8 cellular contexts compared by ENCODE assay signal in the genomic region with DNA sequence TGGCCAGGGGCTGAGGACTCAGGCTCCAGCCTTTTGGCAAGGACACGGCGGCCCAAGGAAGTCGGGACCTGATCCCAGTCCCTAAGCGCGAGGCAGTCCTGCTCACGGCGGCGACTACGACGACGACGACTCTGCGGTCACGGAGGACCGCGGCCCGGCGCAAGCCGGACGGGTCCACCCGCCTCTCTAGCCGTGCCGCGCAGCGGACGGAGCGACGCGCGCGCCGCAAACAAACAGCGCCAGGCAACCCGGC. TPM values are rescaled to one million over a fixed set of nuclear protein-coding genes. Genes with fewer than 3 reads are reported as not detected.
A peak's percentile ranks its signal among the peaks of the same experiment; 100 is the strongest.
DNase-seq lines count a peak whose midpoint lies in the region; ATAC-seq and TF ChIP-seq lines count a peak whose summit lies in the region.

No MANE protein-coding gene starts in this region.

- H3K27me3 Mint-ChIP-seq in CD4-positive, alpha-beta T cell, result peaks cover 19% of the 10 kb centered on the region
- H3K27me3 Mint-ChIP-seq in endodermal cell (ENCODE audit: insufficient read depth), result peaks cover 41% of the 10 kb centered on the region
- H3K27me3 Mint-ChIP-seq in neural crest cell (ENCODE audit: low read depth), result peaks cover 28% of the 10 kb centered on the region

- H3K4me3 ChIP-seq in PC-3 (ENCODE audit: low read length), result peak overlapping the region; percentile 75
- peak overlapping the region; percentile 81 for H3K4me3 ChIP-seq in endodermal cell (ENCODE audit: low read length)
- no peak overlapping the region for H3K4me3 ChIP-seq in MM.1S (ENCODE audit: low read length)

- H3K4me1 ChIP-seq in PC-3 (ENCODE audit: insufficient read depth, low read length) (peaks cover 28% of the 10 kb centered on the region), endodermal cell (ENCODE audit: control insufficient read depth, insufficient read depth, low read length) (no peaks in the 10 kb centered on the region), MM.1S (ENCODE audit: low read length) (0 out of 2 replicates have a peak, but pooled peaks cover 5% of the 10 kb centered on the region)

- no peaks in the 10 kb centered on the region for H3F3A ChIP-seq in PC-3 (ENCODE audit: low read length, unreplicated experiment)
- no peaks in the 10 kb centered on the region for H3F3A ChIP-seq in MM.1S (ENCODE audit: insufficient read depth, low read length)

- H3K36me3 ChIP-seq in PC-3 (ENCODE audit: low read depth, low read length) (no peaks in the 10 kb centered on the region), endodermal cell (ENCODE audit: control insufficient read depth, insufficient read depth, low read length) (no peaks in the 10 kb centered on the region), MM.1S (replicated peaks; ENCODE audit: insufficient read depth, low read length) (no peaks in the 10 kb centered on the region)

- no peaks in the 10 kb centered on the region for H3K4me1 Mint-ChIP-seq in CD4-positive, alpha-beta T cell (ENCODE audit: low read depth)
- H3K4me1 Mint-ChIP-seq in endodermal cell (peaks cover 5% of the 10 kb centered on the region), neural crest cell (peaks cover 4% of the 10 kb centered on the region)

- CTCF ChIA-PET in CD4-positive, alpha-beta T cell (lab: Charles Lee), result interaction anchor here (1.6 kb wide), 1 partner anchor 185 kb away, joined by 6 read pairs; no protein-coding TSS in a partner anchor
- CTCF ChIA-PET in PC-3 (lab: Charles Lee) (interaction anchor here (1.7 kb wide), 1 partner anchor 141 kb away, joined by 8 read pairs; no protein-coding TSS in a partner anchor), GM10248 (lab: Yijun Ruan, JAX) (interaction anchor here (0.7 to 2.0 kb wide), 4 partner anchors 183 to 465 kb away, joined by 3 to 7 read pairs (median 4); no protein-coding TSS in a partner anchor)

- intact Hi-C loops in CD4-positive, alpha-beta T cell (cut with DNase I, micrococcal nuclease), result loop anchor here (2.0 to 5.0 kb wide), 4 partner anchors 97 to 465 kb away; no protein-coding TSS in a partner anchor
- intact Hi-C loops in PC-3 (cut with micrococcal nuclease), result loop anchor here (10.0 kb wide), 1 partner anchor 403 kb away; no protein-coding TSS in a partner anchor

- H3K4me2 ChIP-seq in PC-3 (ENCODE audit: low read length) (peak overlapping the region; percentile 89), MM.1S (ENCODE audit: low read depth, low read length) (no peak overlapping the region)

- 0% methylated on average over 15 to 34 of the region's 34 CpGs for WGBS in endodermal cell (ENCODE audit: insufficient coverage in 1 of 2, insufficient read length in 1 of 2), 2 experiments

- no peak for TF ChIP-seq CTCF in CD4-positive, alpha-beta T cell (IDR thresholded peaks at IDR 0.05)
- TF ChIP-seq CTCF in PC-3 (conservative IDR thresholded peaks at IDR 0.05; ENCODE audit: low read depth, low read length) (no peak), endodermal cell (conservative IDR thresholded peaks at IDR 0.05) (no peak), neural crest cell (conservative IDR thresholded peaks at IDR 0.05) (no peak), GM10248 (IDR thresholded peaks at IDR 0.05; ENCODE audit: control extremely low read depth, extremely low read depth, low read depth, missing control alignments) (no peak), MM.1S (IDR thresholded peaks at IDR 0.05; ENCODE audit: low read length) (no peak)

- H3K79me2 ChIP-seq in PC-3 (ENCODE audit: low read length) (peaks cover 57% of the 10 kb centered on the region), MM.1S (ENCODE audit: low read length) (no peaks in the 10 kb centered on the region)

- BruUV-seq in PC-3 (replicated peaks; lab: Mats Ljungman, UMichigan), result no TSS peak

- no peak for ATAC-seq in CD4-positive, alpha-beta T cell (ENCODE audit: poor library complexity)
- peak; percentile 6 for ATAC-seq in PC-3
- no peak for ATAC-seq in GM21381 (IDR thresholded peaks at IDR 0.05; ENCODE audit: unreplicated experiment)

- POLR2A ChIA-PET in CD4-positive, alpha-beta T cell (lab: Charles Lee), result no interaction called here
- POLR2A ChIA-PET in PC-3 (lab: Charles Lee; ENCODE audit: unreplicated experiment), result interaction anchor here (0.6 kb wide), 1 partner anchor 12 kb away, joined by 3 read pairs; no protein-coding TSS in a partner anchor
- POLR2A ChIA-PET in GM10248 (lab: Yijun Ruan, JAX), result no interaction called here

- no peaks in the 10 kb centered on the region for H4K20me1 ChIP-seq in PC-3 (ENCODE audit: low read length)
- H4K20me1 ChIP-seq in MM.1S (ENCODE audit: insufficient read depth, low read length), result no peaks in the 10 kb centered on the region

- peak overlapping the region; percentile 75 for H2AFZ ChIP-seq in PC-3 (ENCODE audit: low read length)
- no peak overlapping the region for H2AFZ ChIP-seq in MM.1S (ENCODE audit: low read length)

- H3K36me3 Mint-ChIP-seq in CD4-positive, alpha-beta T cell (ENCODE audit: low read depth), result no peaks in the 10 kb centered on the region
- H3K36me3 Mint-ChIP-seq in endodermal cell (ENCODE audit: low read depth) (no peaks in the 10 kb centered on the region), neural crest cell (ENCODE audit: low read depth) (no peaks in the 10 kb centered on the region)

- H3K9me3 ChIP-seq in CD4-positive, alpha-beta T cell (ENCODE audit: control insufficient read depth, low read length), result no peaks in the 10 kb centered on the region
- H3K9me3 ChIP-seq in PC-3 (ENCODE audit: low read length), result no peaks in the 10 kb centered on the region
- H3K9me3 ChIP-seq in endodermal cell (ENCODE audit: control insufficient read depth, low read length), result no peaks in the 10 kb centered on the region
- H3K9me3 ChIP-seq in MM.1S (replicated peaks; ENCODE audit: insufficient read depth, low read length), result no peaks in the 10 kb centered on the region

- H3K27me3 ChIP-seq in CD4-positive, alpha-beta T cell (ENCODE audit: control insufficient read depth, insufficient read depth, low read length), result peaks cover 19% of the 10 kb centered on the region
- H3K27me3 ChIP-seq in PC-3 (ENCODE audit: low read length) (no peaks in the 10 kb centered on the region), endodermal cell (ENCODE audit: control insufficient read depth, insufficient read depth, low read length, poor library complexity, severe bottlenecking) (peaks cover 24% of the 10 kb centered on the region), MM.1S (replicated peaks; ENCODE audit: insufficient read depth, low read length) (peaks cover 17% of the 10 kb centered on the region)

- H3K9ac ChIP-seq in PC-3 (ENCODE audit: low read length) (peak overlapping the region; percentile 63), endodermal cell (ENCODE audit: extremely low read depth, low read length, poor library complexity, severe bottlenecking) (peak overlapping the region; percentile 41), MM.1S (ENCODE audit: low read length) (no peak overlapping the region)

- peak in 1 of 10 experiments; percentile 27 for DNase-seq in CD4-positive, alpha-beta T cell
- no peak for DNase-seq in PC-3
- no peak for DNase-seq in endodermal cell
- no peak for DNase-seq in neural crest cell (ENCODE audit: low read depth, low spot score)
- no peak for DNase-seq in GM10248 (ENCODE audit: extremely low spot score)
- no peak for DNase-seq in MM.1S
- DNase-seq in NCI-H748 treated with DMSO at 0.1 percent for 48 hours (lab: John Stamatoyannopoulos, UW), result no peak

- H3K27ac Mint-ChIP-seq in CD4-positive, alpha-beta T cell, result no peak overlapping the region
- H3K27ac Mint-ChIP-seq in endodermal cell, result peak overlapping the region; percentile 77
- no peak overlapping the region for H3K27ac Mint-ChIP-seq in neural crest cell (ENCODE audit: unreplicated experiment)

- no peak overlapping the region for H3K27ac ChIP-seq in CD4-positive, alpha-beta T cell (ENCODE audit: low read depth, low read length)
- H3K27ac ChIP-seq in PC-3 (ENCODE audit: low read length), result peak overlapping the region; percentile 77
- no peak overlapping the region for H3K27ac ChIP-seq in endodermal cell (ENCODE audit: low read depth, low read length)
- no peak overlapping the region for H3K27ac ChIP-seq in MM.1S (ENCODE audit: low read length)

- H3K9me3 Mint-ChIP-seq in CD4-positive, alpha-beta T cell, result no peaks in the 10 kb centered on the region
- H3K9me3 Mint-ChIP-seq in endodermal cell (no peaks in the 10 kb centered on the region), neural crest cell (no peaks in the 10 kb centered on the region)

- no peaks in the 10 kb centered on the region for H3K9me2 ChIP-seq in PC-3 (replicated peaks; ENCODE audit: low read length)
- H3K9me2 ChIP-seq in MM.1S (replicated peaks; ENCODE audit: insufficient read depth, low read length), result no peaks in the 10 kb centered on the region

- peak overlapping the region; percentile 66 for H3K4me3 Mint-ChIP-seq in CD4-positive, alpha-beta T cell
- peak overlapping the region; percentile 69 for H3K4me3 Mint-ChIP-seq in endodermal cell
- H3K4me3 Mint-ChIP-seq in neural crest cell, result peak overlapping the region; percentile 80

RNA-seq across cellular contexts. Expression of gene WNT9A, which starts 0.4 kb away (rescaled TPM):
- total RNA-seq in CD4-positive, alpha-beta T cell, result not detected
- total RNA-seq in PC-3 (2014; rRNA removed), result 22.2 and 36.6 TPM in 2 replicates
- total RNA-seq in endodermal cell, result 1 to 10 TPM; 1.2 to 1.7 TPM
- polyA plus RNA-seq in endodermal cell (2013, experiment 1 of 2), result 4.7 TPM
- polyA plus RNA-seq in endodermal cell (2013, experiment 2 of 2), result 5.5 TPM
- total RNA-seq in neural crest cell, result 0.48 and 0.54 TPM in 2 replicates

RNA-seq across cellular contexts. Expression of gene WNT3A, which starts 59.4 kb away (rescaled TPM):
- under 1 TPM; 0.08 to 0.14 TPM for total RNA-seq in CD4-positive, alpha-beta T cell
- total RNA-seq in PC-3 (2014; rRNA removed) (1.0 and 1.5 TPM in 2 replicates), endodermal cell (under 1 TPM; 0.11 to 0.46 TPM), neural crest cell (not detected in 2 replicates)
- 40.2 TPM for polyA plus RNA-seq in endodermal cell (2013, experiment 1 of 2)
- polyA plus RNA-seq in endodermal cell (2013, experiment 2 of 2), result 36.6 TPM
